In genomic region chr1:179026813-179027664, GRCh38 we compare ENCODE assay signal across 8 cellular contexts. TPM values are rescaled to one million over a fixed set of nuclear protein-coding genes. Genes with fewer than 3 reads are reported as not detected.
DNase-seq lines count a peak whose midpoint lies in the region; FAIRE-seq and TF ChIP-seq lines count a peak whose summit lies in the region.

No MANE protein-coding gene starts in this region.

- peaks cover 0 to 52% of the 10 kb centered on the region in 2 experiments; a peak in 2 of 4 replicates for H3K79me2 ChIP-seq in H1 (ENCODE audit: control insufficient read depth in 1 of 2, insufficient read depth in 2 of 2, low read length in 2 of 2)

- 45% methylated on average over 11 of the region's 11 CpGs; no CpG with 5 or more reads in 1 of the 2 experiments for WGBS in H1 (ENCODE audit: extremely low coverage in 1 of 2, insufficient coverage in 1 of 2, insufficient read length in 1 of 2, insufficient replicate concordance in 2 of 2, low coverage in 1 of 2, low lambda C conversion rate in 2 of 2, missing lambda C conversion rate in 1 of 2), 2 experiments

- no peak overlapping the region for H2BK120ac ChIP-seq in H1 (replicated peaks; ENCODE audit: low read depth, low read length)

- peaks cover 4% of the 10 kb centered on the region; the same call in 1 of the 2 replicates for H3K23me2 ChIP-seq in H1 (ENCODE audit: low read depth, low read length)

- no peak for TF ChIP-seq EP300 in H1 (IDR thresholded peaks at IDR 0.05; ENCODE audit: borderline replicate concordance in 1 of 2, low read depth in 2 of 2, low read length in 2 of 2)

- H3K4ac ChIP-seq in H1 (replicated peaks; ENCODE audit: insufficient read length, low read depth, low read length), result peak overlapping the region; percentile 36

- FAIRE-seq in H1 (lab: Jason Lieb, UNC), result no peak

- peak overlapping the region; percentile 87 to 94 (median 90) for H3K4me3 Mint-ChIP-seq in CD4-positive, alpha-beta memory T cell

- TF ChIP-seq CTCF in H1 (IDR thresholded peaks at IDR 0.05; ENCODE audit: control extremely low read depth in 1 of 3, insufficient read depth in 1 of 3, low read depth in 1 of 3, low read length in 3 of 3), result no peak

- no peak for TF ChIP-seq RAD21 in H1 (IDR thresholded peaks at IDR 0.05 in 1 of 2, conservative IDR thresholded peaks at IDR 0.05 in 1 of 2; ENCODE audit: low read depth in 2 of 2, low read length in 2 of 2)

- no peak overlapping the region for H4K5ac ChIP-seq in H1 (ENCODE audit: insufficient read length, low read depth, low read length)

- H3K4me3 ChIP-seq in CD4-positive, alpha-beta memory T cell (ENCODE audit: low read length in 2 of 2), result peak overlapping the region; percentile 44 to 77
- H3K4me3 ChIP-seq in H1 (ENCODE audit: extremely low read depth in 1 of 4, insufficient read depth in 2 of 4, low read depth in 3 of 4, low read length in 4 of 4) (peak overlapping the region; percentile 74 to 98 (median 86)), neuron (ENCODE audit: low read length) (peak overlapping the region; percentile 58)

- CTCF ChIA-PET in CD4-positive, alpha-beta memory T cell (lab: Charles Lee; ENCODE audit: partially characterized antibody), result interaction anchor here (1.0 to 2.4 kb wide), 3 partner anchors 11 to 53 kb away, joined by 3 to 8 read pairs (median 5); no protein-coding TSS in a partner anchor
- CTCF ChIA-PET in H1 (lab: Charles Lee; ENCODE audit: partially characterized antibody), result interaction anchor here (1.1 to 1.7 kb wide), 2 partner anchors 25 to 525 kb away, joined by 3 to 4 read pairs; no protein-coding TSS in a partner anchor

- no peak overlapping the region for H2AK5ac ChIP-seq in H1 (ENCODE audit: low read depth, low read length)

- H2BK20ac ChIP-seq in H1 (ENCODE audit: low read length), result no peak overlapping the region

- peaks cover 54% of the 10 kb centered on the region for H3K4me1 ChIP-seq in CD4-positive, alpha-beta memory T cell (ENCODE audit: insufficient read depth, low read length)
- H3K4me1 ChIP-seq in H1 (replicated peaks in 1 of 4; ENCODE audit: control insufficient read depth in 3 of 4, insufficient read depth in 4 of 4, low read length in 3 of 4) (peaks cover 0 to 12% (median 6%) of the 10 kb centered on the region in 4 experiments; a peak in 3 of 7 replicates), neuron (ENCODE audit: insufficient read depth, low read length) (peaks cover 57% of the 10 kb centered on the region)

- H4K20me1 ChIP-seq in H1 (replicated peaks in 1 of 2; ENCODE audit: control insufficient read depth in 1 of 2, insufficient read depth in 2 of 2, low read length in 2 of 2), result peaks cover 0 to 5% of the 10 kb centered on the region in 2 experiments

- H3K4me1 Mint-ChIP-seq in CD4-positive, alpha-beta memory T cell, result peaks cover 43 to 66% (median 54%) of the 10 kb centered on the region in 4 donors

- no peak overlapping the region for H3K14ac ChIP-seq in H1 (ENCODE audit: insufficient read length)

- H3K9ac ChIP-seq in H1 (replicated peaks in 1 of 4; ENCODE audit: extremely low read depth in 1 of 4, low read depth in 3 of 4, low read length in 3 of 4), result peak overlapping the region in 3 of 4 experiments; percentile 75 to 88 (median 78); a peak in 6 of 7 replicates

- no peak overlapping the region for H2BK12ac ChIP-seq in H1 (ENCODE audit: low read depth, low read length)

- no peaks in the 10 kb centered on the region for H3K9me3 ChIP-seq in CD4-positive, alpha-beta memory T cell (ENCODE audit: control insufficient read depth in 1 of 2, low read length in 2 of 2)
- H3K9me3 ChIP-seq in H1 (ENCODE audit: insufficient read depth in 2 of 2, low read depth in 1 of 2, low read length in 1 of 2) (no peaks in the 10 kb centered on the region), neuron (ENCODE audit: low read length) (no peaks in the 10 kb centered on the region)

- no peak overlapping the region for H2BK15ac ChIP-seq in H1 (ENCODE audit: low read length)

- peak overlapping the region; percentile 82 to 85 for H3K4me2 ChIP-seq in H1 (ENCODE audit: insufficient read depth in 1 of 2, low read depth in 2 of 2, low read length in 2 of 2)

- H3K27me3 Mint-ChIP-seq in CD4-positive, alpha-beta memory T cell, result no peaks in the 10 kb centered on the region

- H2AFZ ChIP-seq in H1 (ENCODE audit: low read length), result peak overlapping the region; percentile 55; the same call in 1 of the 2 replicates
- peak overlapping the region; percentile 75 for H2AFZ ChIP-seq in neuron (ENCODE audit: low read depth, low read length)

- H2BK5ac ChIP-seq in H1 (ENCODE audit: low read depth, low read length), result 0 out of 2 replicates have a peak overlapping the region, but pooled peaks have one; percentile 76

- H3K56ac ChIP-seq in H1 (replicated peaks; ENCODE audit: insufficient read length, low read depth, low read length), result peak overlapping the region; percentile 13

- no peak overlapping the region for H4K91ac ChIP-seq in H1 (replicated peaks; ENCODE audit: insufficient read length, low read length)

- H3K36me3 ChIP-seq in CD4-positive, alpha-beta memory T cell (ENCODE audit: insufficient read depth, low read length), result no peaks in the 10 kb centered on the region
- no peaks in the 10 kb centered on the region for H3K36me3 ChIP-seq in H1 (ENCODE audit: control insufficient read depth in 2 of 4, insufficient read depth in 4 of 4, low read length in 3 of 4)
- no peaks in the 10 kb centered on the region for H3K36me3 ChIP-seq in neuron (ENCODE audit: insufficient read depth, low read length)

- H3K9me3 Mint-ChIP-seq in CD4-positive, alpha-beta memory T cell, result no peaks in the 10 kb centered on the region

- TF ChIP-seq POLR2A in H1 (IDR thresholded peaks at IDR 0.05; ENCODE audit: control extremely low read depth in 1 of 2, low read depth in 2 of 2, low read length in 2 of 2), result no peak

- no peak overlapping the region for H3K23ac ChIP-seq in H1 (ENCODE audit: insufficient read length)

- intact Hi-C loops in CD4-positive, alpha-beta memory T cell (cut with micrococcal nuclease), result loop anchor here (1.0 to 10.0 kb wide), 8 partner anchors 56 to 1478 kb away; partner anchors contain the start of genes ABL2, ACBD6, CEP350 and TOR1AIP1

- peak overlapping the region; percentile 83 to 95 (median 90) for H3K27ac Mint-ChIP-seq in CD4-positive, alpha-beta memory T cell

- H3K18ac ChIP-seq in H1 (ENCODE audit: extremely low read depth, low read length), result no peak overlapping the region

- H4K8ac ChIP-seq in H1 (ENCODE audit: extremely low read depth, insufficient read depth, low read length), result no peak overlapping the region

- H3K79me1 ChIP-seq in H1 (ENCODE audit: low read depth, low read length), result no peaks in the 10 kb centered on the region

- peaks cover 0 to 2% of the 10 kb centered on the region in 2 donors for H3K36me3 Mint-ChIP-seq in CD4-positive, alpha-beta memory T cell

- H3K27ac ChIP-seq in CD4-positive, alpha-beta memory T cell (ENCODE audit: low read depth, low read length), result peak overlapping the region; percentile 77
- H3K27ac ChIP-seq in H1 (ENCODE audit: low read depth, low read length), result peak overlapping the region; percentile 86; the same call in 1 of the 2 replicates

- no peak for DNase-seq in CD4-positive, alpha-beta memory T cell
- DNase-seq in NCI-H69 (lab: John Stamatoyannopoulos, UW) (peak; percentile 38), H1 (ENCODE audit: low read depth in 1 of 2, low spot score in 2 of 2) (no peak), MV-4-11 (lab: John Stamatoyannopoulos, UW) (no peak), ecto neural progenitor cell (ENCODE audit: low spot score) (no peak), NCI-H524 (lab: John Stamatoyannopoulos, UW) (no peak)
- no peak for DNase-seq in activated effector memory CD4-positive, alpha-beta T cell treated with Interleukin-2 at 50 U/mL for 16 hours

- H3K27me3 ChIP-seq in CD4-positive, alpha-beta memory T cell (ENCODE audit: insufficient read depth, low read length), result no peaks in the 10 kb centered on the region
- no peaks in the 10 kb centered on the region for H3K27me3 ChIP-seq in H1 (replicated peaks in 1 of 4; ENCODE audit: control insufficient read depth in 3 of 4, extremely low read depth in 1 of 4, insufficient read depth in 3 of 4, low read length in 3 of 4)
- peaks cover 2% of the 10 kb centered on the region for H3K27me3 ChIP-seq in neuron (ENCODE audit: insufficient read depth, low read length)

- POLR2A ChIA-PET in CD4-positive, alpha-beta memory T cell (lab: Charles Lee; ENCODE audit: partially characterized antibody), result interaction anchor here (0.7 to 1.2 kb wide), 2 partner anchors 9 to 55 kb away, joined by 3 to 8 read pairs; partner anchors contain the start of gene TOR3A
- POLR2A ChIA-PET in H1 (lab: Charles Lee; ENCODE audit: partially characterized antibody), result interaction anchor here (0.9 to 3.0 kb wide), 3 partner anchors 13 to 18 kb away, joined by 3 to 7 read pairs (median 3); no protein-coding TSS in a partner anchor

TF ChIP-seq in H1, 55 proteins besides CTCF, POLR2A, EP300 and RAD21 (continues in another document):
- no peak for TF ChIP-seq CHD1 (IDR thresholded peaks at IDR 0.05; ENCODE audit: low read depth, low read length)

RNA-seq across cellular contexts. Expression of gene FAM20B, which starts 1.3 kb away (rescaled TPM):
- total RNA-seq in CD4-positive, alpha-beta memory T cell, result 10 to 100 TPM; 29.6 to 31.9 TPM
- polyA plus RNA-seq in CD4-positive, alpha-beta memory T cell, result 1 to 10 TPM; 4.3 to 8.8 TPM
- total RNA-seq in H1 (2021; fragmentation: NEBNext Ultra II Directional; extraction: Animal tissue kit (Norgen Biotek cat#: 25700)), result 36.3 and 36.6 TPM in 2 replicates
- polyA plus RNA-seq in H1 (2011; rRNA removed), result 6.3 and 8.3 TPM in 2 replicates
- 10.3 TPM for polyA plus RNA-seq in H1 (2011; cell fraction: cytosol; rRNA removed)
- 9.4 TPM for polyA plus RNA-seq in H1 (2011; cell fraction: nucleus; rRNA removed)
- 12.6 to 21.2 TPM (median 13.9 TPM) in 4 replicates for polyA plus RNA-seq in H1 (2012, experiment 1 of 2)
- polyA plus RNA-seq in H1 (2012, experiment 2 of 2), result 2.7 TPM
- 18.2 TPM for polyA plus RNA-seq in H1 (2013, experiment 1 of 2)
- polyA plus RNA-seq in H1 (2013, experiment 2 of 2), result 18.7 TPM
- polyA minus RNA-seq in H1 (2011; rRNA and poly(A)+ RNA removed), result 36.1 and 43.3 TPM in 2 replicates
- polyA minus RNA-seq in H1 (2011; cell fraction: cytosol; rRNA and poly(A)+ RNA removed), result 14.0 TPM
- polyA minus RNA-seq in H1 (2011; cell fraction: nucleus; rRNA and poly(A)+ RNA removed), result 17.0 TPM

RNA-seq across cellular contexts. Expression of gene TOR3A, which starts 54.8 kb away (rescaled TPM):
- total RNA-seq in CD4-positive, alpha-beta memory T cell, result 10 to 100 TPM; 25.4 to 27.3 TPM
- polyA plus RNA-seq in CD4-positive, alpha-beta memory T cell, result 10 to 100 TPM; 37.2 to 51.3 TPM
- 19.9 and 21.4 TPM in 2 replicates for total RNA-seq in H1 (2021; fragmentation: NEBNext Ultra II Directional; extraction: Animal tissue kit (Norgen Biotek cat#: 25700))
- 15.3 and 26.9 TPM in 2 replicates for polyA plus RNA-seq in H1 (2011; rRNA removed)
- polyA plus RNA-seq in H1 (2011; cell fraction: cytosol; rRNA removed), result 20.4 TPM
- polyA plus RNA-seq in H1 (2011; cell fraction: nucleus; rRNA removed), result 32.6 TPM
- polyA plus RNA-seq in H1 (2012, experiment 1 of 2), result 18.0 to 24.6 TPM (median 21.5 TPM) in 4 replicates
- 14.7 TPM for polyA plus RNA-seq in H1 (2012, experiment 2 of 2)
- polyA plus RNA-seq in H1 (2013, experiment 1 of 2), result 15.3 TPM
- polyA plus RNA-seq in H1 (2013, experiment 2 of 2), result 16.1 TPM
- 29.6 and 40.8 TPM in 2 replicates for polyA minus RNA-seq in H1 (2011; rRNA and poly(A)+ RNA removed)
- polyA minus RNA-seq in H1 (2011; cell fraction: cytosol; rRNA and poly(A)+ RNA removed), result 16.9 TPM
- 14.4 TPM for polyA minus RNA-seq in H1 (2011; cell fraction: nucleus; rRNA and poly(A)+ RNA removed)
